Comparison of ENCODE assay signal across 19 cellular contexts in genomic region chr5:72472666-72473422, GRCh38. TPM values are rescaled to one million over a fixed set of nuclear protein-coding genes. Genes with fewer than 3 reads are reported as not detected.
DNase-seq lines count a peak whose midpoint lies in the region; ATAC-seq, FAIRE-seq and TF ChIP-seq lines count a peak whose summit lies in the region.
"Had no signal": no experiment of that assay in that cellular context is flagged by ENCODE, and none has a peak within 500 bp of the region (broad histone marks: within the 10 kb centered on the region; RNA-seq: fewer than 3 reads in every experiment).

No MANE protein-coding gene starts in this region.

- DNase-seq in GM12892 (ENCODE audit: insufficient read length) (no peak), NOMO-1 treated with dmso at 0.1 percent for 144 hours (lab: John Stamatoyannopoulos, UW; ENCODE audit: unreplicated experiment) (peak; percentile 36), osteoblast (ENCODE audit: insufficient read length, low spot score, missing footprints) (no peak), testis (no peak), NCI-H345 (lab: John Stamatoyannopoulos, UW) (no peak)
- no peak for DNase-seq in activated effector memory CD4-positive, alpha-beta T cell treated with Interleukin-2 at 50 U/mL for 16 hours
- DNase-seq: activated CD4-positive, CD25-positive, alpha-beta regulatory T cell; H7; NCI-H1417; NCI-H69; SHP77 treated with DMSO at 0.1 percent for 48 hours; stimulated activated CD4-positive, alpha-beta T cell treated with anti-CD3 and anti-CD28 coated beads, Interleukin-4, amount 100 ng/mL, for 24 hours; stimulated activated naive CD4-positive, alpha-beta T cell had no signal

- H3K27ac ChIP-seq in osteoblast (ENCODE audit: low read depth, low read length), result peak overlapping the region; percentile 63
- no peak overlapping the region for H3K27ac ChIP-seq in testis
- H3K27ac ChIP-seq: C4-2B, prostate gland had no signal

- peaks cover 81% of the 10 kb centered on the region for H3K36me3 Mint-ChIP-seq in dendritic cell treated with granulocyte-macrophage colony-stimulating factor and Interleukin-4, amounts not matched to agents 40 ng/mL and 50 ng/mL, for 4 days (ENCODE audit: low read depth)
- H3K36me3 Mint-ChIP-seq: memory B cell had no signal

- H3K79me2 ChIP-seq in osteoblast (ENCODE audit: insufficient read depth, low read length), result no peaks in the 10 kb centered on the region

- WGBS in testis, 2 donors, result 66 to 70% methylated on average over 6 of the region's 6 CpGs

- TF ChIP-seq POLR2A in GM12892 (IDR thresholded peaks at IDR 0.05; ENCODE audit: low read depth, low read length), result no peak
- no peak for TF ChIP-seq POLR2A in testis (IDR thresholded peaks at IDR 0.05)

- peak overlapping the region; percentile 56 for H3K4me3 Mint-ChIP-seq in dendritic cell treated with granulocyte-macrophage colony-stimulating factor and Interleukin-4, amounts not matched to agents 40 ng/mL and 50 ng/mL, for 4 days
- H3K4me3 Mint-ChIP-seq: memory B cell had no signal

- peak overlapping the region; percentile 92 for H3K27ac Mint-ChIP-seq in dendritic cell treated with granulocyte-macrophage colony-stimulating factor and Interleukin-4, amounts not matched to agents 40 ng/mL and 50 ng/mL, for 4 days
- H3K27ac Mint-ChIP-seq: memory B cell had no signal

- intact Hi-C loops in dendritic cell treated with granulocyte-macrophage colony-stimulating factor and Interleukin-4, amounts not matched to agents 40 ng/mL and 50 ng/mL, for 4 days (cut with micrococcal nuclease), result no loop called here
- intact Hi-C loops in testis (cut with DNase I; ENCODE audit: low total_unique reads), result no loop called here

- H3K4me2 ChIP-seq in osteoblast (ENCODE audit: insufficient read depth, low read length), result peak overlapping the region; percentile 22

- peaks cover 84% of the 10 kb centered on the region for H3K4me1 Mint-ChIP-seq in dendritic cell treated with granulocyte-macrophage colony-stimulating factor and Interleukin-4, amounts not matched to agents 40 ng/mL and 50 ng/mL, for 4 days (ENCODE audit: low read depth)

- peaks cover 15% of the 10 kb centered on the region for H3K9me3 Mint-ChIP-seq in dendritic cell treated with granulocyte-macrophage colony-stimulating factor and Interleukin-4, amounts not matched to agents 40 ng/mL and 50 ng/mL, for 4 days
- H3K9me3 Mint-ChIP-seq: memory B cell had no signal

- TF ChIP-seq CTCF in osteoblast (IDR thresholded peaks at IDR 0.05; ENCODE audit: extremely low read depth, low read depth, low read length), result no peak
- TF ChIP-seq CTCF in testis (IDR thresholded peaks at IDR 0.05), result no peak

- no peaks in the 10 kb centered on the region for H4K20me1 ChIP-seq in osteoblast (ENCODE audit: insufficient read depth, low read length)

- peak; percentile 60 for FAIRE-seq in GM12892 (lab: Jason Lieb, UNC)
- FAIRE-seq: colon had no signal

- H3K27me3 ChIP-seq in osteoblast (ENCODE audit: insufficient read depth, low read length) (no peaks in the 10 kb centered on the region), testis (no peaks in the 10 kb centered on the region)

- no peak for ATAC-seq in GM18861 (IDR thresholded peaks at IDR 0.05; ENCODE audit: unreplicated experiment)

- H3K9me3 ChIP-seq in osteoblast (ENCODE audit: low read depth, low read length) (no peaks in the 10 kb centered on the region), testis (no peaks in the 10 kb centered on the region)
- H3K9me3 ChIP-seq: prostate gland had no signal

- no peaks in the 10 kb centered on the region for H3K27me3 Mint-ChIP-seq in dendritic cell treated with granulocyte-macrophage colony-stimulating factor and Interleukin-4, amounts not matched to agents 40 ng/mL and 50 ng/mL, for 4 days

- H3K4me3 ChIP-seq in osteoblast (ENCODE audit: insufficient read depth, low read length) (no peak overlapping the region), testis (no peak overlapping the region)
- H3K4me3 ChIP-seq: prostate gland had no signal

- peaks cover 50% of the 10 kb centered on the region for H3K4me1 ChIP-seq in osteoblast (ENCODE audit: insufficient read depth, low read length)
- H3K4me1 ChIP-seq in testis, result no peaks in the 10 kb centered on the region
- H3K4me1 ChIP-seq: prostate gland had no signal

- H3K36me3 ChIP-seq in osteoblast (ENCODE audit: insufficient read depth, low read length) (no peaks in the 10 kb centered on the region), testis (ENCODE audit: low read depth, missing control alignments) (no peaks in the 10 kb centered on the region)
- H3K36me3 ChIP-seq: prostate gland had no signal

- peak overlapping the region; percentile 61 for H2AFZ ChIP-seq in osteoblast (ENCODE audit: low read length)

RNA-seq across cellular contexts. Expression of gene ZNF366, which starts 34.4 kb away (rescaled TPM):
- not detected for polyA plus RNA-seq in GM12892 (2012; ENCODE audit: missing spikeins)
- total RNA-seq in osteoblast (not detected in 2 replicates), testis (1 to 10 TPM; 1.4 to 2.2 TPM)
- 0.96 TPM for polyA plus RNA-seq in testis (ENCODE audit: insufficient read depth, low read depth, low replicate concordance)
- total RNA-seq: H7 had no signal
